In genomic region chr18:26367425-26367824, GRCh38 we compare ENCODE assay signal across 29 cellular contexts.
DNase-seq lines count a peak whose midpoint lies in the region; ATAC-seq and TF ChIP-seq lines count a peak whose summit lies in the region.
"Had no signal": no experiment of that assay in that cellular context is flagged by ENCODE, and none has a peak within 500 bp of the region (broad histone marks: within the 10 kb centered on the region; RNA-seq: fewer than 3 reads in every experiment).

No MANE protein-coding gene starts in this region.

- no peak overlapping the region for H3K4me2 ChIP-seq in hepatocyte
- H3K4me2 ChIP-seq: A549; BLaER1; BLaER1 treated with 17β-estradiol and CSF1 and Interleukin-3, amounts not matched to agents 10 nM and 100 nM had no signal

- peaks cover 10% of the 10 kb centered on the region for H3K9me3 Mint-ChIP-seq in WTC11
- H3K9me3 Mint-ChIP-seq: CD14-positive monocyte; CD4-positive, alpha-beta T cell; CD8-positive, alpha-beta memory T cell; CD8-positive, alpha-beta T cell had no signal

- H3K9me2 ChIP-seq in hepatocyte (replicated peaks; ENCODE audit: insufficient read depth) = no peaks in the 10 kb centered on the region

- H3K4me3 Mint-ChIP-seq in WTC11 = no peak overlapping the region
- H3K4me3 Mint-ChIP-seq: B cell; CD14-positive monocyte; CD4-positive, alpha-beta memory T cell; CD4-positive, alpha-beta T cell; CD4-positive, CD25-positive, alpha-beta regulatory T cell; CD8-positive, alpha-beta memory T cell; CD8-positive, alpha-beta T cell had no signal

- no peaks in the 10 kb centered on the region; the same call in 1 of the 2 replicates for H3K27me3 Mint-ChIP-seq in WTC11 (ENCODE audit: low read depth)
- H3K27me3 Mint-ChIP-seq: B cell; CD4-positive, alpha-beta memory T cell; CD4-positive, alpha-beta T cell; CD4-positive, CD25-positive, alpha-beta regulatory T cell; CD8-positive, alpha-beta memory T cell had no signal

- H3K27ac ChIP-seq in hepatocyte = no peak overlapping the region
- H3K27ac ChIP-seq: 22Rv1; A549; BLaER1; BLaER1 treated with 17β-estradiol and CSF1 and Interleukin-3, amounts not matched to agents 10 nM and 100 nM; C4-2B had no signal

- no peak overlapping the region for H2AFZ ChIP-seq in hepatocyte

- H3K27me3 ChIP-seq in hepatocyte = no peaks in the 10 kb centered on the region
- H3K27me3 ChIP-seq: BE2C; BLaER1; BLaER1 treated with 17β-estradiol and CSF1 and Interleukin-3, amounts not matched to agents 10 nM and 100 nM had no signal

- peaks cover 19% of the 10 kb centered on the region for H3K4me1 Mint-ChIP-seq in WTC11
- H3K4me1 Mint-ChIP-seq: B cell; CD14-positive monocyte; CD4-positive, alpha-beta memory T cell; CD4-positive, CD25-positive, alpha-beta regulatory T cell; CD8-positive, alpha-beta memory T cell had no signal

- DNase-seq in WTC11 (ENCODE audit: low spot score) (no peak), hepatocyte (ENCODE audit: low spot score) (no peak)
- DNase-seq: 8988T; ACHN; AML-193; BE2C; C1 segment of cervical spinal cord; Caco-2; Calu3; CD4-positive, alpha-beta memory T cell; CD4-positive, alpha-beta T cell; CD4-positive, CD25-positive, alpha-beta regulatory T cell; CD8-positive, alpha-beta memory T cell; CD8-positive, alpha-beta T cell; COR-L47; DMS 273 treated with DMSO at 0.1 percent for 48 hours; DMS153; DMS53; DMS79; DMS79 treated with DMSO at 0.1 percent for 48 hours; DND-41; EL had no signal

- no peaks in the 10 kb centered on the region for H4K20me1 ChIP-seq in hepatocyte (ENCODE audit: insufficient read depth, poor library complexity, severe bottlenecking)
- H4K20me1 ChIP-seq: BLaER1; BLaER1 treated with 17β-estradiol and CSF1 and Interleukin-3, amounts not matched to agents 10 nM and 100 nM had no signal

- H3K9me3 ChIP-seq in hepatocyte (ENCODE audit: low read depth) = no peaks in the 10 kb centered on the region
- H3K9me3 ChIP-seq: A549; BE2C; BLaER1; BLaER1 treated with 17β-estradiol and CSF1 and Interleukin-3, amounts not matched to agents 10 nM and 100 nM; Caco-2 had no signal

- H3K36me3 Mint-ChIP-seq in WTC11 = peaks cover 13% of the 10 kb centered on the region

- H3K36me3 ChIP-seq in hepatocyte (replicated peaks; ENCODE audit: insufficient read depth, low read depth) = no peaks in the 10 kb centered on the region
- H3K36me3 ChIP-seq: BE2C had no signal

- H3K4me1 ChIP-seq in hepatocyte (ENCODE audit: insufficient read depth) = no peaks in the 10 kb centered on the region
- H3K4me1 ChIP-seq: A549; BE2C; BLaER1; BLaER1 treated with 17β-estradiol and CSF1 and Interleukin-3, amounts not matched to agents 10 nM and 100 nM had no signal

- POLR2A ChIA-PET in WTC11 (lab: Charles Lee) = no interaction called here

- no peak for ATAC-seq in WTC11
- ATAC-seq: A549; CD8-positive, alpha-beta T cell had no signal

- no peak overlapping the region for H3K4me3 ChIP-seq in hepatocyte
- H3K4me3 ChIP-seq: A549; BLaER1; BLaER1 treated with 17β-estradiol and CSF1 and Interleukin-3, amounts not matched to agents 10 nM and 100 nM had no signal

- H3K79me2 ChIP-seq in hepatocyte = no peaks in the 10 kb centered on the region

- no peak overlapping the region for H3K27ac Mint-ChIP-seq in WTC11
- H3K27ac Mint-ChIP-seq: B cell; CD14-positive monocyte; CD4-positive, alpha-beta memory T cell; CD4-positive, alpha-beta T cell; CD4-positive, CD25-positive, alpha-beta regulatory T cell; CD8-positive, alpha-beta memory T cell; CD8-positive, alpha-beta T cell had no signal

- TF ChIP-seq CTCF in WTC11 (IDR thresholded peaks at IDR 0.05) (no peak), hepatocyte (IDR thresholded peaks at IDR 0.05; ENCODE audit: poor library complexity) (no peak)

- 100% methylated on average over 1 of the region's 1 CpG for WGBS in hepatocyte (ENCODE audit: low lambda C conversion rate, missing lambda C conversion rate)

- CTCF ChIA-PET in WTC11 (lab: Charles Lee) = no interaction called here

TF ChIP-seq in WTC11, 78 proteins besides CTCF, POLR2A, EP300 and RAD21:
- TF ChIP-seq ZNF416 (CRISPR knock-in tag; IDR thresholded peaks at IDR 0.05) (peak; percentile 96), HMGA2 (CRISPR knock-in tag; IDR thresholded peaks at IDR 0.05) (no peak)
TF ChIP-seq in WTC11: peak in this region for 1.
